In genomic region chr1:53575141-53575947, GRCh38 we compare ENCODE assay signal across 21 cellular contexts.
DNase-seq lines count a peak whose midpoint lies in the region; ATAC-seq, FAIRE-seq and TF ChIP-seq lines count a peak whose summit lies in the region.
"Had no signal": no experiment of that assay in that cellular context is flagged by ENCODE, and none has a peak within 500 bp of the region (broad histone marks: within the 10 kb centered on the region; RNA-seq: fewer than 3 reads in every experiment).

No MANE protein-coding gene starts in this region.

- no peaks in the 10 kb centered on the region for H3K9me3 ChIP-seq in CD8-positive, alpha-beta T cell (ENCODE audit: low read length)
- H3K9me3 ChIP-seq in KOPT-K1 (ENCODE audit: insufficient read depth, low read length, poor library complexity, severe bottlenecking) (no peaks in the 10 kb centered on the region), H1 (ENCODE audit: insufficient read depth in 2 of 2, low read depth in 1 of 2, low read length in 1 of 2) (no peaks in the 10 kb centered on the region)
- H3K9me3 ChIP-seq: body of pancreas, stomach, uterus had no signal

- FAIRE-seq in H1 (lab: Jason Lieb, UNC) = no peak
- FAIRE-seq: D721Med, frontal cortex had no signal

- CTCF ChIA-PET in CD8-positive, alpha-beta T cell (lab: Charles Lee) = no interaction called here
- CTCF ChIA-PET in H1 (lab: Charles Lee; ENCODE audit: partially characterized antibody) = interaction anchor here (1.2 to 13.2 kb wide), 7 partner anchors 7 to 91 kb away, joined by 3 to 175 read pairs (median 5); no protein-coding TSS in a partner anchor

- H3K36me3 ChIP-seq in CD8-positive, alpha-beta T cell (ENCODE audit: insufficient read depth, low read length) = no peaks in the 10 kb centered on the region
- H3K36me3 ChIP-seq in KOPT-K1 (ENCODE audit: insufficient read depth, low read length) (no peaks in the 10 kb centered on the region), H1 (ENCODE audit: control insufficient read depth in 2 of 4, insufficient read depth in 4 of 4, low read length in 3 of 4) (no peaks in the 10 kb centered on the region)
- H3K36me3 ChIP-seq: stomach, uterus had no signal

- H2BK20ac ChIP-seq in H1 (ENCODE audit: low read length) = no peak overlapping the region

- H3K56ac ChIP-seq in H1 (replicated peaks; ENCODE audit: insufficient read length, low read depth, low read length) = no peak overlapping the region

- no peak overlapping the region for H3K4ac ChIP-seq in H1 (replicated peaks; ENCODE audit: insufficient read length, low read depth, low read length)

- H3K9me3 Mint-ChIP-seq in CD8-positive, alpha-beta T cell = no peaks in the 10 kb centered on the region

- TF ChIP-seq RAD21 in H1 (IDR thresholded peaks at IDR 0.05 in 1 of 2, conservative IDR thresholded peaks at IDR 0.05 in 1 of 2; ENCODE audit: low read depth in 2 of 2, low read length in 2 of 2) = no peak

- intact Hi-C loops in CD8-positive, alpha-beta T cell (cut with DNase I, micrococcal nuclease) = no loop called here
- intact Hi-C loops in sciatic nerve (cut with DNase I) = no loop called here

- H4K5ac ChIP-seq in H1 (ENCODE audit: insufficient read length, low read depth, low read length) = no peak overlapping the region

- no peak overlapping the region for H2BK5ac ChIP-seq in H1 (ENCODE audit: low read depth, low read length)

- no peak overlapping the region for H2AFZ ChIP-seq in H1 (ENCODE audit: low read length)

- no peak overlapping the region for H3K18ac ChIP-seq in H1 (ENCODE audit: extremely low read depth, low read length)

- DNase-seq in CD8-positive, alpha-beta T cell = no peak
- DNase-seq in H1 (ENCODE audit: low read depth in 1 of 2, low spot score in 2 of 2) (no peak), sciatic nerve (ENCODE audit: low spot score) (peak; percentile 39), amygdala (lab: John Stamatoyannopoulos, UW) (no peak), NCI-H187 treated with DMSO at 0.1 percent for 48 hours (lab: John Stamatoyannopoulos, UW) (no peak)
- DNase-seq: activated naive CD4-positive, alpha-beta T cell treated with anti-CD3 and anti-CD28 coated beads, Interleukin-2, amount 50 U/mL, for 16 hours; AML-193; dermis blood vessel endothelial cell; midbrain; MV-4-11; NCI-H2029; stomach; T-helper 1 cell had no signal

- peak overlapping the region; percentile 6; the same call in 1 of the 2 replicates for H2BK12ac ChIP-seq in H1 (ENCODE audit: low read depth, low read length)

- H3K4me2 ChIP-seq in H1 (ENCODE audit: insufficient read depth in 1 of 2, low read depth in 2 of 2, low read length in 2 of 2) = no peak overlapping the region

- POLR2A ChIA-PET in CD8-positive, alpha-beta T cell (lab: Charles Lee) = no interaction called here
- POLR2A ChIA-PET in H1 (lab: Charles Lee; ENCODE audit: partially characterized antibody) = no interaction called here

- peaks cover 13% of the 10 kb centered on the region for H3K4me1 Mint-ChIP-seq in CD8-positive, alpha-beta T cell (ENCODE audit: low read depth)

- H3K27ac Mint-ChIP-seq in CD8-positive, alpha-beta T cell = peak overlapping the region; percentile 80

- no peak overlapping the region for H2AK5ac ChIP-seq in H1 (ENCODE audit: low read depth, low read length)

- TF ChIP-seq CTCF in CD8-positive, alpha-beta T cell (IDR thresholded peaks at IDR 0.05) = no peak
- no peak for TF ChIP-seq CTCF in H1 (IDR thresholded peaks at IDR 0.05; ENCODE audit: control extremely low read depth in 1 of 3, insufficient read depth in 1 of 3, low read depth in 1 of 3, low read length in 3 of 3)

- no peaks in the 10 kb centered on the region for H3K79me2 ChIP-seq in H1 (ENCODE audit: control insufficient read depth in 1 of 2, insufficient read depth in 2 of 2, low read length in 2 of 2)

- ATAC-seq in CD8-positive, alpha-beta T cell = peak; percentile 71
- ATAC-seq in sciatic nerve = no peak
- no peak for ATAC-seq in HG03139 (IDR thresholded peaks at IDR 0.05; ENCODE audit: unreplicated experiment)
- ATAC-seq: body of pancreas, HCT116, right cardiac atrium had no signal

- TF ChIP-seq EP300 in H1 (IDR thresholded peaks at IDR 0.05; ENCODE audit: borderline replicate concordance in 1 of 2, low read depth in 2 of 2, low read length in 2 of 2) = no peak

- peaks cover 4% of the 10 kb centered on the region for H3K4me1 ChIP-seq in CD8-positive, alpha-beta T cell (ENCODE audit: insufficient read depth, low read length)
- peaks cover 0 to 12% (median 6%) of the 10 kb centered on the region in 4 experiments; a peak in 5 of 7 replicates for H3K4me1 ChIP-seq in H1 (replicated peaks in 1 of 4; ENCODE audit: control insufficient read depth in 3 of 4, insufficient read depth in 4 of 4, low read length in 3 of 4)
- H3K4me1 ChIP-seq: uterus had no signal

- no peak overlapping the region for H2BK120ac ChIP-seq in H1 (replicated peaks; ENCODE audit: low read depth, low read length)

- H4K20me1 ChIP-seq in H1 (replicated peaks in 1 of 2; ENCODE audit: control insufficient read depth in 1 of 2, insufficient read depth in 2 of 2, low read length in 2 of 2) = peaks cover 0 to 2% of the 10 kb centered on the region in 2 experiments

- no peak overlapping the region for H3K14ac ChIP-seq in H1 (ENCODE audit: insufficient read length)

- no peaks in the 10 kb centered on the region for H3K79me1 ChIP-seq in H1 (ENCODE audit: low read depth, low read length)

- H3K27ac ChIP-seq in CD8-positive, alpha-beta T cell (ENCODE audit: low read depth, low read length) = no peak overlapping the region
- H3K27ac ChIP-seq in KOPT-K1 (ENCODE audit: low read depth, low read length, poor library complexity, severe bottlenecking) = peak overlapping the region; percentile 33
- H3K27ac ChIP-seq in H1 (ENCODE audit: low read depth, low read length) = no peak overlapping the region
- H3K27ac ChIP-seq: body of pancreas, stomach, uterus had no signal

- no peaks in the 10 kb centered on the region for H3K36me3 Mint-ChIP-seq in CD8-positive, alpha-beta T cell

- no peak for TF ChIP-seq POLR2A in H1 (IDR thresholded peaks at IDR 0.05; ENCODE audit: control extremely low read depth in 1 of 2, low read depth in 2 of 2, low read length in 2 of 2)

- no peak overlapping the region for H3K23ac ChIP-seq in H1 (ENCODE audit: insufficient read length)

- no peaks in the 10 kb centered on the region for H3K27me3 Mint-ChIP-seq in CD8-positive, alpha-beta T cell (ENCODE audit: low read depth)

- no peak overlapping the region for H3K9ac ChIP-seq in H1 (replicated peaks in 1 of 4; ENCODE audit: extremely low read depth in 1 of 4, low read depth in 3 of 4, low read length in 3 of 4)

- no peaks in the 10 kb centered on the region for H3K23me2 ChIP-seq in H1 (ENCODE audit: low read depth, low read length)

- H4K91ac ChIP-seq in H1 (replicated peaks; ENCODE audit: insufficient read length, low read length) = no peak overlapping the region

- H4K8ac ChIP-seq in H1 (ENCODE audit: extremely low read depth, insufficient read depth, low read length) = no peak overlapping the region

- H3K4me3 ChIP-seq in CD8-positive, alpha-beta T cell (ENCODE audit: low read depth, low read length) = no peak overlapping the region
- H3K4me3 ChIP-seq in H1 (ENCODE audit: extremely low read depth in 1 of 4, insufficient read depth in 2 of 4, low read depth in 3 of 4, low read length in 4 of 4) = no peak overlapping the region
- H3K4me3 ChIP-seq: body of pancreas, stomach, uterus had no signal

- 83% methylated on average over 13 of the region's 14 CpGs; no CpG with 5 or more reads in 1 of the 2 experiments for WGBS in H1 (ENCODE audit: extremely low coverage in 1 of 2, insufficient coverage in 1 of 2, insufficient read length in 1 of 2, insufficient replicate concordance in 2 of 2, low coverage in 1 of 2, low lambda C conversion rate in 2 of 2, missing lambda C conversion rate in 1 of 2), 2 experiments

- H3K4me3 Mint-ChIP-seq in CD8-positive, alpha-beta T cell = no peak overlapping the region

- no peaks in the 10 kb centered on the region for H3K27me3 ChIP-seq in CD8-positive, alpha-beta T cell (ENCODE audit: insufficient read depth, low read length)
- H3K27me3 ChIP-seq in H1 (replicated peaks in 1 of 4; ENCODE audit: control insufficient read depth in 3 of 4, extremely low read depth in 1 of 4, insufficient read depth in 3 of 4, low read length in 3 of 4) = no peaks in the 10 kb centered on the region
- H3K27me3 ChIP-seq: body of pancreas, stomach, uterus had no signal

- H2BK15ac ChIP-seq in H1 (ENCODE audit: low read length) = no peak overlapping the region

TF ChIP-seq in H1, 55 proteins besides CTCF, POLR2A, EP300 and RAD21:
- TF ChIP-seq POLR2AphosphoS5 (IDR thresholded peaks at IDR 0.05; ENCODE audit: low read depth, low read length) (no peak), ATF2 (IDR thresholded peaks at IDR 0.05; ENCODE audit: low read length) (no peak), TEAD4 (IDR thresholded peaks at IDR 0.05; ENCODE audit: low read depth, low read length) (no peak), SUZ12 (IDR thresholded peaks at IDR 0.05; ENCODE audit: low read length) (no peak), HDAC2 (IDR thresholded peaks at IDR 0.05; ENCODE audit: borderline replicate concordance in 1 of 2, low read depth in 2 of 2, low read length in 2 of 2) (no peak), JUND (IDR thresholded peaks at IDR 0.05; ENCODE audit: low read length) (no peak), ZNF274 (IDR thresholded peaks at IDR 0.05; ENCODE audit: borderline replicate concordance, extremely low read depth, low read length) (no peak), BACH1 (IDR thresholded peaks at IDR 0.05; ENCODE audit: low read length) (no peak), SIN3A (conservative IDR thresholded peaks at IDR 0.05 in 1 of 2, IDR thresholded peaks at IDR 0.05 in 1 of 2; ENCODE audit: low read depth in 1 of 2, low read length in 2 of 2) (no peak), KDM5A (IDR thresholded peaks at IDR 0.05; ENCODE audit: low read length) (no peak), TAF1 (IDR thresholded peaks at IDR 0.05; ENCODE audit: low read depth, low read length) (no peak), TAF7 (optimal IDR thresholded peaks at IDR 0.05; ENCODE audit: borderline replicate concordance, low read depth, low read length) (no peak)
